Comparison of ENCODE assay signal across 9 cellular contexts in genomic region chr6:117549606-117550005, GRCh38. TPM values are rescaled to one million over a fixed set of nuclear protein-coding genes. Genes with fewer than 3 reads are reported as not detected.
DNase-seq lines count a peak whose midpoint lies in the region; ATAC-seq and TF ChIP-seq lines count a peak whose summit lies in the region.
"Had no signal": no experiment of that assay in that cellular context is flagged by ENCODE, and none has a peak within 500 bp of the region (broad histone marks: within the 10 kb centered on the region; RNA-seq: fewer than 3 reads in every experiment).

No MANE protein-coding gene starts in this region.

- no peaks in the 10 kb centered on the region for H3K9me3 ChIP-seq in T-helper 17 cell (ENCODE audit: control insufficient read depth, low read length, poor library complexity, severe bottlenecking)

- H3K9me3 Mint-ChIP-seq in stimulated activated effector memory CD8-positive, alpha-beta T cell treated with anti-CD3 and anti-CD28 coated beads, Interleukin-12 subunit alpha, Interleukin-12 subunit beta, amount 100 ng/mL, for 72 hours = no peaks in the 10 kb centered on the region
- no peaks in the 10 kb centered on the region for H3K9me3 Mint-ChIP-seq in HFFc6

- DNase-seq in activated gamma-delta T cell treated with Interleukin-2 at 50 U/mL for 16 hours (peak; percentile 42), activated gamma-delta T cell (lab: John Stamatoyannopoulos, UW) (no peak), T-helper 17 cell (no peak), glomerular visceral epithelial cell (ENCODE audit: extremely low spot score) (peak; percentile 42), HFFc6 (no peak), EL (no peak)
- peak in 1 of 2 donors; percentile 53 for DNase-seq in stimulated activated effector memory CD8-positive, alpha-beta T cell treated with anti-CD3 and anti-CD28 coated beads, Interleukin-12 subunit alpha, Interleukin-12 subunit beta, amount 100 ng/mL, for 72 hours (ENCODE audit: low spot score in 2 of 2)
- DNase-seq: NCI-H1930 had no signal

- peaks cover 36% of the 10 kb centered on the region for H3K4me1 Mint-ChIP-seq in T-helper 17 cell
- H3K4me1 Mint-ChIP-seq in stimulated activated effector memory CD8-positive, alpha-beta T cell treated with anti-CD3 and anti-CD28 coated beads, Interleukin-12 subunit alpha, Interleukin-12 subunit beta, amount 100 ng/mL, for 72 hours = peaks cover 45% of the 10 kb centered on the region
- H3K4me1 Mint-ChIP-seq in HFFc6 (ENCODE audit: low read depth) = peaks cover 55% of the 10 kb centered on the region

- no peaks in the 10 kb centered on the region for H3K27me3 Mint-ChIP-seq in T-helper 17 cell
- H3K27me3 Mint-ChIP-seq in HFFc6 (ENCODE audit: insufficient read depth) = peaks cover 1% of the 10 kb centered on the region

- TF ChIP-seq CTCF in HFFc6 (IDR thresholded peaks at IDR 0.05) = no peak

- H3K36me3 Mint-ChIP-seq in T-helper 17 cell (ENCODE audit: low read depth) (peaks cover 5% of the 10 kb centered on the region), HFFc6 (ENCODE audit: low read depth) (peaks cover 42% of the 10 kb centered on the region)
- H3K36me3 Mint-ChIP-seq in stimulated activated effector memory CD8-positive, alpha-beta T cell treated with anti-CD3 and anti-CD28 coated beads, Interleukin-12 subunit alpha, Interleukin-12 subunit beta, amount 100 ng/mL, for 72 hours = peaks cover 15% of the 10 kb centered on the region

- H3K4me3 Mint-ChIP-seq in T-helper 17 cell (peak overlapping the region; percentile 90), HFFc6 (no peak overlapping the region; the same call in 1 of the 2 replicates)
- peak overlapping the region; percentile 81 for H3K4me3 Mint-ChIP-seq in stimulated activated effector memory CD8-positive, alpha-beta T cell treated with anti-CD3 and anti-CD28 coated beads, Interleukin-12 subunit alpha, Interleukin-12 subunit beta, amount 100 ng/mL, for 72 hours

- H3K27ac Mint-ChIP-seq in T-helper 17 cell (peak overlapping the region; percentile 94), HFFc6 (no peak overlapping the region; the same call in 1 of the 2 replicates)
- H3K27ac Mint-ChIP-seq in stimulated activated effector memory CD8-positive, alpha-beta T cell treated with anti-CD3 and anti-CD28 coated beads, Interleukin-12 subunit alpha, Interleukin-12 subunit beta, amount 100 ng/mL, for 72 hours = peak overlapping the region; percentile 89

- ATAC-seq in T-helper 17 cell = peak; percentile 22
- ATAC-seq in stimulated activated effector memory CD8-positive, alpha-beta T cell treated with anti-CD3 and anti-CD28 coated beads, Interleukin-12 subunit alpha, Interleukin-12 subunit beta, amount 100 ng/mL, for 72 hours = no peak
- no peak for ATAC-seq in GM19463 (IDR thresholded peaks at IDR 0.05; ENCODE audit: unreplicated experiment)

RNA-seq across cellular contexts. Expression of gene GOPC, which starts 52.7 kb away (rescaled TPM):
- 10 to 100 TPM; 16.8 to 17.4 TPM for total RNA-seq in T-helper 17 cell
- total RNA-seq in HFFc6 (2021; fragmentation: NEBNext Ultra II Directional; extraction: Animal tissue kit (Norgen Biotek cat#: 25700)) = 10 to 100 TPM; 40.5 to 51.8 (median 45.4) TPM

Comparison
In these comparisons a context has a peak if more than half of its experiments do, and no peak if none do; other contexts are left out.
1. DNase-seq: peak in activated gamma-delta T cell treated with Interleukin-2 at 50 U/mL for 16 hours (single experiment) and glomerular visceral epithelial cell (single experiment); none in activated gamma-delta T cell (single experiment), T-helper 17 cell (0 of 3), HFFc6 (single experiment) and EL (single experiment).